ENCODE assay signal across 1 cellular context in the genomic region with DNA sequence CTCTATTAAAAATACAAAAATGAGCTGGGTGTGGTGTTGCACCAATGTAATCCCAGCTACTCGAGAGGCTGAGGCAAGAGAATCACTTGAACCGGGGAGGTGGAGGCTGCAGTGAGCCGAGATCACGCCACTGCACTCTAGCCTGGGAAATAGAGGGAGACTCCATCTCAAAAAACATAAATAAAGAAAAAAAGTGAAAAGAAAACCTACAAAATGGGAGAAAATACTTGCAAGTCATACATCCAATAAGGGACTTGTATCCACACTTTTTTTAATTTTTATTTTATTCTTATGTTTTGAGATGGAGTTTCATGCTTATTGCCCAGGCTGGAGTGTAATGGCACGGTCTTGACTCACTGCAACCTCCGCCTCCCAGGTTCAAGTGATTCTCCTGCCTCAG.
TF ChIP-seq lines count a peak whose summit lies in the region.

No MANE protein-coding gene starts in this region.

TF ChIP-seq in K562, 482 proteins besides CTCF, POLR2A, EP300 and RAD21:
- TF ChIP-seq JUND (IDR thresholded peaks at IDR 0.05; ENCODE audit: borderline replicate concordance, low read depth, low read length), result no peak
- no peak for TF ChIP-seq JUND (tag; IDR thresholded peaks at IDR 0.05; ENCODE audit: borderline replicate concordance, low read depth, low read length)
- TF ChIP-seq, protein P1, sequence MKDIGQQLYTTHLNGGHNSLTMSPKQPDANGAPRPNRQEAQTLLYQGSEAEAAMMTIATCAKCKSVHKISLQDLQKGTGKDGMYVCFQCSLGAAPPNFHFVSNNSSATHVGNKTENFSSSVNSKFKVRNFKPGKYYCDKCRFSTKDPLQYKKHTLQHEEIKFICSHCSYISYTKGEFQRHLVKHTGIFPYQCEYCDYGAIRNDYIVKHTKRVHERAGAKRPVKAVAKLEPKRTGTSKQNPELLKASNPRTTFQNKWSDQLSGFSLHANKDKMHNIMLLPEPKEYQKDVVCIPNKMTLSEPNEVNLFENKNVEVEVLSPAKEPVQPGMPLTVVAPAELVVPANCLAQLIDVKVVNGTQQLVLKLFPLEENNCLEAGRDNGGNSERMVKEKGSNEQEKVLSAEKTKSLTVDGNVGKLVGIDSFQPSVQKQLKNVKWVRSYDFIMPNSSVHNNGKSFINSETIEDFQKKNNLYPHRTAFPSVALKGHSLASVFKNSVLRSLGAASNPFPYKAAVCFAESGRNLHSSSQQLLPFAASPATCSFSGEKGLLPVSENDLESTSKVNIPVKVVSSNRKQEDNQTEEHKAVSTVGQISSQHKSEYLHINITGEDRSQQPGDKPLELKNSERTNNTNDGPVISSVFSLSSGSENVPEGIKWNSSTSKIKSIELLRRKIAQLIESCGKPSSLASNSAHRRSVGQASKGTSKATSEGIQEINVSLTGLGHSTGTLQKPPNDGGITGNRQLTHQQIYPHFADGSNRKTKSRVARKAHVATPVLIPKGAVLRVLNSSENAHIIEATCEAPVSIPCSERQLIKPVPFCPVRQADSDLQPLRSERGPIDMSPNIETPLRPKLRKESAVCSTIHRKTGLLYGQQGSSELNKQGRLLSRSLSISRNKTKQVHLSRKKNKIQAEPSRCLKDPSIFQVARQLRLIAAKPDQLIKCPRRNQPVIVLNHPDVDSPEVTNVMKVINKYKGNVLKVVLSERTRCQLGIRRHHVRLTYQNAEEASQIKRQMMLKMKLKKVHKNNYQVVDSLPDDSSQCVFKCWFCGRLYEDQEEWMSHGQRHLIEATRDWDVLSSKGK (CRISPR knock-in tag; IDR thresholded peaks at IDR 0.05), result no peak
- TF ChIP-seq, protein P2, sequence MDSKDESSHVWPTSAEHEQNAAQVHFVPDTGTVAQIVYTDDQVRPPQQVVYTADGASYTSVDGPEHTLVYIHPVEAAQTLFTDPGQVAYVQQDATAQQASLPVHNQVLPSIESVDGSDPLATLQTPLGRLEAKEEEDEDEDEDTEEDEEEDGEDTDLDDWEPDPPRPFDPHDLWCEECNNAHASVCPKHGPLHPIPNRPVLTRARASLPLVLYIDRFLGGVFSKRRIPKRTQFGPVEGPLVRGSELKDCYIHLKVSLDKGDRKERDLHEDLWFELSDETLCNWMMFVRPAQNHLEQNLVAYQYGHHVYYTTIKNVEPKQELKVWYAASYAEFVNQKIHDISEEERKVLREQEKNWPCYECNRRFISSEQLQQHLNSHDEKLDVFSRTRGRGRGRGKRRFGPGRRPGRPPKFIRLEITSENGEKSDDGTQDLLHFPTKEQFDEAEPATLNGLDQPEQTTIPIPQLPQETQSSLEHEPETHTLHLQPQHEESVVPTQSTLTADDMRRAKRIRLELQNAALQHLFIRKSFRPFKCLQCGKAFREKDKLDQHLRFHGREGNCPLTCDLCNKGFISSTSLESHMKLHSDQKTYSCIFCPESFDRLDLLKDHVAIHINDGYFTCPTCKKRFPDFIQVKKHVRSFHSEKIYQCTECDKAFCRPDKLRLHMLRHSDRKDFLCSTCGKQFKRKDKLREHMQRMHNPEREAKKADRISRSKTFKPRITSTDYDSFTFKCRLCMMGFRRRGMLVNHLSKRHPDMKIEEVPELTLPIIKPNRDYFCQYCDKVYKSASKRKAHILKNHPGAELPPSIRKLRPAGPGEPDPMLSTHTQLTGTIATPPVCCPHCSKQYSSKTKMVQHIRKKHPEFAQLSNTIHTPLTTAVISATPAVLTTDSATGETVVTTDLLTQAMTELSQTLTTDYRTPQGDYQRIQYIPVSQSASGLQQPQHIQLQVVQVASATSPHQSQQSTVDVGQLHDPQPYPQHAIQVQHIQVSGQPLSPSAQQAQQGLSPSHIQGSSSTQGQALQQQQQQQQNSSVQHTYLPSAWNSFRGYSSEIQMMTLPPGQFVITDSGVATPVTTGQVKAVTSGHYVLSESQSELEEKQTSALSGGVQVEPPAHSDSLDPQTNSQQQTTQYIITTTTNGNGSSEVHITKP (IDR thresholded peaks at IDR 0.05; ENCODE audit: partially characterized antibody), result peak; percentile 66
- TF ChIP-seq EGR1 (conservative IDR thresholded peaks at IDR 0.05), result no peak
